ENCODE assay signal across 8 cellular contexts in genomic region chr12:116697305-116698130, GRCh38. TPM values are rescaled to one million over a fixed set of nuclear protein-coding genes. Genes with fewer than 3 reads are reported as not detected.
DNase-seq lines count a peak whose midpoint lies in the region; ATAC-seq and TF ChIP-seq lines count a peak whose summit lies in the region.

No MANE protein-coding gene starts in this region.

- no peaks in the 10 kb centered on the region for H3K9me3 ChIP-seq in body of pancreas

- H3K27me3 ChIP-seq in body of pancreas: no peaks in the 10 kb centered on the region

- no peak overlapping the region for H3K4me3 ChIP-seq in body of pancreas

- peak; percentile 29 for DNase-seq in NCI-H146 (lab: John Stamatoyannopoulos, UW)
- no peak for DNase-seq in NCI-H146 treated with DMSO at 0.1 percent for 48 hours (lab: John Stamatoyannopoulos, UW; ENCODE audit: unreplicated experiment)
- DNase-seq in NCI-H2029 (lab: John Stamatoyannopoulos, UW): peak; percentile 78
- DNase-seq in body of pancreas: peak; percentile 65 to 78 (median 72)
- peak; percentile 34 for DNase-seq in mucosa of gallbladder (ENCODE audit: low spot score)
- no peak for DNase-seq in amniotic stem cell (lab: John Stamatoyannopoulos, UW)

- no peak for TF ChIP-seq POLR2A in body of pancreas (IDR thresholded peaks at IDR 0.05)

- WGBS in body of pancreas, 2 donors: 28 to 29% methylated on average over 16 to 18 of the region's 18 CpGs

- intact Hi-C loops in body of pancreas (cut with DNase I): loop anchor here (10.0 kb wide), 1 partner anchor 703 kb away; no protein-coding TSS in a partner anchor

- no peaks in the 10 kb centered on the region for H3K36me3 ChIP-seq in body of pancreas (replicated peaks in 1 of 2; ENCODE audit: insufficient read depth in 1 of 2, low read depth in 2 of 2)

- TF ChIP-seq CTCF in body of pancreas (IDR thresholded peaks at IDR 0.05): peak in 3 of 7 experiments; percentile 14 to 19 (median 19)

- H3K4me1 ChIP-seq in body of pancreas: peaks cover 44% of the 10 kb centered on the region

- H3K27ac ChIP-seq in body of pancreas: peak overlapping the region; percentile 68 to 83 (median 74)

- ATAC-seq in body of pancreas (peak; percentile 81), HG03045 (IDR thresholded peaks at IDR 0.05; ENCODE audit: unreplicated experiment) (no peak), GM21786 (IDR thresholded peaks at IDR 0.05; ENCODE audit: unreplicated experiment) (no peak)

RNA-seq across cellular contexts. Expression of gene SPRING1, which starts 40.4 kb away (rescaled TPM):
- total RNA-seq in body of pancreas (1 to 10 TPM; 9.1 to 9.9 TPM), mucosa of gallbladder (27.7 TPM)

RNA-seq across cellular contexts. Expression of gene RNFT2, which starts 40.6 kb away (rescaled TPM):
- total RNA-seq in body of pancreas (1 to 10 TPM; 1.3 to 1.6 TPM), mucosa of gallbladder (5.6 TPM)

Comparison
In these comparisons a context has a peak if more than half of its experiments do, and no peak if none do; other contexts are left out.
1. DNase-seq: peak in NCI-H146 (single experiment), NCI-H2029 (single experiment), body of pancreas (4 of 4) and mucosa of gallbladder (single experiment); none in NCI-H146 treated with DMSO at 0.1 percent for 48 hours (single experiment) and amniotic stem cell (single experiment).